1 cellular context compared by ENCODE assay signal in genomic region chr6:10749734-10750133, GRCh38.
TF ChIP-seq lines count a peak whose summit lies in the region.

No MANE protein-coding gene starts in this region.

TF ChIP-seq in HEK293T, 16 proteins besides CTCF, POLR2A, EP300 and RAD21:
- TF ChIP-seq ELF4 (IDR thresholded peaks at IDR 0.05) = no peak
- no peak for TF ChIP-seq BHLHE40 (IDR thresholded peaks at IDR 0.05; ENCODE audit: borderline replicate concordance)
- no peak for TF ChIP-seq SP1 (IDR thresholded peaks at IDR 0.05)
- no peak for TF ChIP-seq ARNT (IDR thresholded peaks at IDR 0.05)
- TF ChIP-seq FOXK2 (IDR thresholded peaks at IDR 0.05) = no peak
- TF ChIP-seq FOXA1 (IDR thresholded peaks at IDR 0.05) = no peak
- TF ChIP-seq HDGF (IDR thresholded peaks at IDR 0.05; ENCODE audit: borderline replicate concordance) = no peak
- TF ChIP-seq SUZ12 (IDR thresholded peaks at IDR 0.05) = no peak
- TF ChIP-seq CTBP1 (IDR thresholded peaks at IDR 0.05; ENCODE audit: borderline replicate concordance) = no peak
- no peak for TF ChIP-seq ZNF384 (IDR thresholded peaks at IDR 0.05)
- TF ChIP-seq NFRKB (IDR thresholded peaks at IDR 0.05) = no peak
- no peak for TF ChIP-seq L3MBTL2 (conservative IDR thresholded peaks at IDR 0.05)
- TF ChIP-seq FOXM1 (IDR thresholded peaks at IDR 0.05; ENCODE audit: borderline replicate concordance) = no peak
- TF ChIP-seq PKNOX1 (IDR thresholded peaks at IDR 0.05) = no peak
- no peak for TF ChIP-seq TARDBP (IDR thresholded peaks at IDR 0.05)
- TF ChIP-seq LEF1 (IDR thresholded peaks at IDR 0.05; ENCODE audit: borderline replicate concordance) = no peak
